Comparison of ENCODE assay signal across 8 cellular contexts in the genomic region with DNA sequence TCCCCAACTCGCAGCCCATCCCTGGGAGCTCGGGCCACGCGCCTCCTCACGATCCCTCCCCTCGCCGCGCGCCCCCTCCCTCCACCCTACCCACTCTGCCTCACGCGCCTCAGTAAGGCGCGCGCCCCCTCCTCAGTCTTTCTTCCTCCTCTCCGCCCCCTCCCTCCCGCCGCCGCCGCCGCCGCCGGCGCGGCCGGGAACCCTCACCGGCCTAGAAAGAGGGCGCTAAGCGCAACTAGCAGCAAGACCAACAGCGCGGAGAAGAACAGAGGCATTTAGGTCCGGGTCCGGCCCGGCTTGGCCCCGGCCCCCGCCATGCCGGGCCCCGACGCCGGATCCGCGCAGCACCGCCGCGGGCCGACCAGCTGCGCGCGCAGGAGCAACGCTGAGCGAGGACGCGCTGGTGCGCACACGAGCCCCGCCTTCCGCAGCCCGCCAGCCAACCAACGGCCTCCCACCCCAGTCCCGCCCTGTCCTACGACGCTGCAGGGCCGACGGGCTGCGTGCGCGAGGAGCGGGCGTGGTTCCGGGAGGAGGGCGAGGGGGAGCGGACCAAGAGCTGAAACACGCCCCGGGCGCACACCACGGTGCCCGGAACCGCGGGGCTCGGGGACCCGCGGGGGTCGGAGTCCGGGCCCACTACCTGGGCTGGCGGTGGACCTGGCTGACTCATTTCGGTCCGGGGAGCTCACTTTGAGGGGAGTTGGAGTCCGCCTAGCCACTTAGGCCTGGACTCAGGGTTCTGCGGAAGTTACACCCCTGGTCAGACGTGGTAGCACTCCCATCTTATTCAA. TPM values are rescaled to one million over a fixed set of nuclear protein-coding genes. Genes with fewer than 3 reads are reported as not detected.
DNase-seq lines count a peak whose midpoint lies in the region; ATAC-seq and TF ChIP-seq lines count a peak whose summit lies in the region.

A gene (minus strand): TSS at position 377 of the 794 bp plus-strand sequence. CDS start 102 bp downstream, at position 275.

- under 1% methylated on average over 89 of the region's 89 CpGs for WGBS in liver

- H3K36me3 ChIP-seq in BLaER1 (peaks cover 59% of the 10 kb centered on the region), liver (ENCODE audit: control insufficient read depth in 4 of 4, insufficient read depth in 3 of 4, low read depth in 1 of 4, low read length in 3 of 4) (peaks cover 8 to 29% (median 20%) of the 10 kb centered on the region in 4 donors)

- H4K20me1 ChIP-seq in BLaER1 = peaks cover 46% of the 10 kb centered on the region

- peak; percentile 92 for ATAC-seq in GM19351 (IDR thresholded peaks at IDR 0.05; ENCODE audit: unreplicated experiment)
- peak; percentile 95 for ATAC-seq in HG03521 (IDR thresholded peaks at IDR 0.05; ENCODE audit: unreplicated experiment)

- H3K4me1 ChIP-seq in BLaER1 (peaks cover 36% of the 10 kb centered on the region), liver (ENCODE audit: control insufficient read depth in 4 of 4, insufficient read depth in 4 of 4, low read length in 3 of 4) (peaks cover 2 to 45% (median 33%) of the 10 kb centered on the region in 4 donors)

- H3K9ac ChIP-seq in BLaER1 (peak within 1 kb of the TSS; percentile 82), liver (ENCODE audit: low read depth in 1 of 2, low read length in 2 of 2) (peak within 1 kb of the TSS; percentile 86 to 87)

- H3K27me3 ChIP-seq in BLaER1 (no peaks in the 10 kb centered on the region), liver (ENCODE audit: control insufficient read depth in 4 of 4, insufficient read depth in 4 of 4, low read length in 3 of 4) (no peaks in the 10 kb centered on the region)

- TF ChIP-seq CTCF in liver (IDR thresholded peaks at IDR 0.05; ENCODE audit: low read depth, low read length, missing input control) = no peak

- peak within 1 kb of the TSS; percentile 77 for H3K27ac ChIP-seq in BLaER1
- H3K27ac ChIP-seq in liver (ENCODE audit: low read depth in 1 of 2, low read length in 2 of 2) = peak within 1 kb of the TSS; percentile 73 to 92

- TF ChIP-seq RAD21 in liver (IDR thresholded peaks at IDR 0.05) = no peak

- DNase-seq in NCI-H748 treated with DMSO at 0.1 percent for 48 hours (lab: John Stamatoyannopoulos, UW) = peak; percentile 90
- DNase-seq in activated CD4-positive, alpha-beta T cell treated with anti-CD3 and anti-CD28 coated beads, Interleukin-2, amount 50 U/mL, for 4 hours = peak; percentile 95
- DNase-seq in dermis blood vessel endothelial cell = peak; percentile 97
- peak; percentile 96 for DNase-seq in stimulated activated CD4-positive, alpha-beta T cell treated with anti-CD3 and anti-CD28 coated beads, Interleukin-4, amount 100 ng/mL, for 1 hour

- no peaks in the 10 kb centered on the region for H3K9me3 ChIP-seq in BLaER1
- H3K9me3 ChIP-seq in liver (ENCODE audit: control insufficient read depth in 4 of 4, low read length in 3 of 4) = no peaks in the 10 kb centered on the region

- H3K4me3 ChIP-seq in BLaER1 (peak within 1 kb of the TSS; percentile 85), liver (ENCODE audit: low read depth in 1 of 3, low read length in 3 of 3) (peak within 1 kb of the TSS; percentile 96 to 98 (median 98))

- H3K4me2 ChIP-seq in BLaER1 = peak within 1 kb of the TSS; percentile 86

TF ChIP-seq in liver, 16 proteins besides CTCF, POLR2A, EP300 and RAD21:
- TF ChIP-seq RXRA (IDR thresholded peaks at IDR 0.05) (no peak), HNF4A (conservative IDR thresholded peaks at IDR 0.05) (no peak), EGR1 (IDR thresholded peaks at IDR 0.05; ENCODE audit: low read depth in 2 of 2) (peak in 1 of 2 donors; percentile 27), YY1 (IDR thresholded peaks at IDR 0.05) (peak; percentile 46), TAF1 (conservative IDR thresholded peaks at IDR 0.05) (no peak), HNF4G (IDR thresholded peaks at IDR 0.05) (no peak), FOXA1 (IDR thresholded peaks at IDR 0.05) (no peak), NR2F2 (IDR thresholded peaks at IDR 0.05) (no peak), SP1 (IDR thresholded peaks at IDR 0.05) (peak; percentile 40), GABPA (IDR thresholded peaks at IDR 0.05 in 1 of 2, conservative IDR thresholded peaks at IDR 0.05 in 1 of 2) (peak in 1 of 2 donors; percentile 74)
- TF ChIP-seq, protein P1, sequence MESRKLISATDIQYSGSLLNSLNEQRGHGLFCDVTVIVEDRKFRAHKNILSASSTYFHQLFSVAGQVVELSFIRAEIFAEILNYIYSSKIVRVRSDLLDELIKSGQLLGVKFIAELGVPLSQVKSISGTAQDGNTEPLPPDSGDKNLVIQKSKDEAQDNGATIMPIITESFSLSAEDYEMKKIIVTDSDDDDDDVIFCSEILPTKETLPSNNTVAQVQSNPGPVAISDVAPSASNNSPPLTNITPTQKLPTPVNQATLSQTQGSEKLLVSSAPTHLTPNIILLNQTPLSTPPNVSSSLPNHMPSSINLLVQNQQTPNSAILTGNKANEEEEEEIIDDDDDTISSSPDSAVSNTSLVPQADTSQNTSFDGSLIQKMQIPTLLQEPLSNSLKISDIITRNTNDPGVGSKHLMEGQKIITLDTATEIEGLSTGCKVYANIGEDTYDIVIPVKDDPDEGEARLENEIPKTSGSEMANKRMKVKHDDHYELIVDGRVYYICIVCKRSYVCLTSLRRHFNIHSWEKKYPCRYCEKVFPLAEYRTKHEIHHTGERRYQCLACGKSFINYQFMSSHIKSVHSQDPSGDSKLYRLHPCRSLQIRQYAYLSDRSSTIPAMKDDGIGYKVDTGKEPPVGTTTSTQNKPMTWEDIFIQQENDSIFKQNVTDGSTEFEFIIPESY (IDR thresholded peaks at IDR 0.05) = no peak
- TF ChIP-seq, protein P2, sequence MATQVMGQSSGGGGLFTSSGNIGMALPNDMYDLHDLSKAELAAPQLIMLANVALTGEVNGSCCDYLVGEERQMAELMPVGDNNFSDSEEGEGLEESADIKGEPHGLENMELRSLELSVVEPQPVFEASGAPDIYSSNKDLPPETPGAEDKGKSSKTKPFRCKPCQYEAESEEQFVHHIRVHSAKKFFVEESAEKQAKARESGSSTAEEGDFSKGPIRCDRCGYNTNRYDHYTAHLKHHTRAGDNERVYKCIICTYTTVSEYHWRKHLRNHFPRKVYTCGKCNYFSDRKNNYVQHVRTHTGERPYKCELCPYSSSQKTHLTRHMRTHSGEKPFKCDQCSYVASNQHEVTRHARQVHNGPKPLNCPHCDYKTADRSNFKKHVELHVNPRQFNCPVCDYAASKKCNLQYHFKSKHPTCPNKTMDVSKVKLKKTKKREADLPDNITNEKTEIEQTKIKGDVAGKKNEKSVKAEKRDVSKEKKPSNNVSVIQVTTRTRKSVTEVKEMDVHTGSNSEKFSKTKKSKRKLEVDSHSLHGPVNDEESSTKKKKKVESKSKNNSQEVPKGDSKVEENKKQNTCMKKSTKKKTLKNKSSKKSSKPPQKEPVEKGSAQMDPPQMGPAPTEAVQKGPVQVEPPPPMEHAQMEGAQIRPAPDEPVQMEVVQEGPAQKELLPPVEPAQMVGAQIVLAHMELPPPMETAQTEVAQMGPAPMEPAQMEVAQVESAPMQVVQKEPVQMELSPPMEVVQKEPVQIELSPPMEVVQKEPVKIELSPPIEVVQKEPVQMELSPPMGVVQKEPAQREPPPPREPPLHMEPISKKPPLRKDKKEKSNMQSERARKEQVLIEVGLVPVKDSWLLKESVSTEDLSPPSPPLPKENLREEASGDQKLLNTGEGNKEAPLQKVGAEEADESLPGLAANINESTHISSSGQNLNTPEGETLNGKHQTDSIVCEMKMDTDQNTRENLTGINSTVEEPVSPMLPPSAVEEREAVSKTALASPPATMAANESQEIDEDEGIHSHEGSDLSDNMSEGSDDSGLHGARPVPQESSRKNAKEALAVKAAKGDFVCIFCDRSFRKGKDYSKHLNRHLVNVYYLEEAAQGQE (IDR thresholded peaks at IDR 0.05) = peak; percentile 37
- TF ChIP-seq, protein P3, sequence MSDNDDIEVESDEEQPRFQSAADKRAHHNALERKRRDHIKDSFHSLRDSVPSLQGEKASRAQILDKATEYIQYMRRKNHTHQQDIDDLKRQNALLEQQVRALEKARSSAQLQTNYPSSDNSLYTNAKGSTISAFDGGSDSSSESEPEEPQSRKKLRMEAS (IDR thresholded peaks at IDR 0.05) = no peak
- TF ChIP-seq, protein P4, sequence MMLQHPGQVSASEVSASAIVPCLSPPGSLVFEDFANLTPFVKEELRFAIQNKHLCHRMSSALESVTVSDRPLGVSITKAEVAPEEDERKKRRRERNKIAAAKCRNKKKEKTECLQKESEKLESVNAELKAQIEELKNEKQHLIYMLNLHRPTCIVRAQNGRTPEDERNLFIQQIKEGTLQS (IDR thresholded peaks at IDR 0.05) = no peak

RNA-seq across cellular contexts. Expression of the gene that starts here (rescaled TPM):
- total RNA-seq in dermis blood vessel endothelial cell = 163 and 213 TPM in 2 replicates
- total RNA-seq in liver = 100 to 1,000 TPM in 1 of 2 donors, 10 to 100 TPM in 1; 39.1 to 122 TPM
- polyA plus RNA-seq in liver = 10 to 100 TPM; 24.8 to 30.8 TPM

Comparison
In these comparisons a context has a peak if more than half of its experiments do, and no peak if none do; other contexts are left out.
1. Peak in every context shown above with its lines: DNase-seq, ATAC-seq, H3K4me3 ChIP-seq and H3K27ac ChIP-seq.